In genomic region chr4:173289351-173289725, GRCh38 we compare ENCODE assay signal across 14 cellular contexts. TPM values are rescaled to one million over a fixed set of nuclear protein-coding genes. Genes with fewer than 3 reads are reported as not detected.
DNase-seq lines count a peak whose midpoint lies in the region; ATAC-seq lines count a peak whose summit lies in the region.
"Had no signal": no experiment of that assay in that cellular context is flagged by ENCODE, and none has a peak within 500 bp of the region (broad histone marks: within the 10 kb centered on the region; RNA-seq: fewer than 3 reads in every experiment).

No MANE protein-coding gene starts in this region.

- ATAC-seq in GM18502 (IDR thresholded peaks at IDR 0.05; ENCODE audit: poor library complexity, unreplicated experiment) (peak; percentile 24), HG02759 (IDR thresholded peaks at IDR 0.05; ENCODE audit: unreplicated experiment) (peak; percentile 9), left colon (peak; percentile 14)
- ATAC-seq in activated CD4-positive, CD25-positive, alpha-beta regulatory T cell treated with anti-CD3 and anti-CD28 coated beads, Interleukin-2, amount 50 U/mL, for 24 hours: no peak

- DNase-seq in activated CD4-positive, alpha-beta memory T cell treated with anti-CD3 and anti-CD28 coated beads for 36 hours: no peak
- DNase-seq in left colon (no peak), kidney glomerular epithelial cell (lab: John Stamatoyannopoulos, UW) (no peak), SIG-M5 treated with dmso at 0.1 percent for 504 hours (lab: John Stamatoyannopoulos, UW; ENCODE audit: unreplicated experiment) (no peak)
- DNase-seq: DND-41; H7; NCI-H2081; Peyer's patch; stimulated activated CD4-positive, alpha-beta T cell treated with anti-CD3 and anti-CD28 coated beads, Interleukin-2, amount 100 ng/mL, for 24 hours had no signal

- peaks cover 14% of the 10 kb centered on the region for H3K36me3 Mint-ChIP-seq in activated CD4-positive, alpha-beta memory T cell treated with anti-CD3 and anti-CD28 coated beads for 36 hours

- intact Hi-C loops in activated CD4-positive, alpha-beta memory T cell treated with anti-CD3 and anti-CD28 coated beads for 36 hours (cut with micrococcal nuclease): loop anchor here (1.0 to 10.0 kb wide), 2 partner anchors 12 to 125 kb away; no protein-coding TSS in a partner anchor
- intact Hi-C loops in left colon (cut with DNase I, micrococcal nuclease): no loop called here

- H3K4me1 Mint-ChIP-seq in activated CD4-positive, alpha-beta memory T cell treated with anti-CD3 and anti-CD28 coated beads for 36 hours (ENCODE audit: low read depth): peaks cover 13% of the 10 kb centered on the region

- no peaks in the 10 kb centered on the region for H3K27me3 Mint-ChIP-seq in activated CD4-positive, alpha-beta memory T cell treated with anti-CD3 and anti-CD28 coated beads for 36 hours
- H3K27me3 Mint-ChIP-seq: dendritic cell treated with granulocyte-macrophage colony-stimulating factor and Interleukin-4, amounts not matched to agents 40 ng/mL and 50 ng/mL, for 4 days had no signal

- no peak overlapping the region for H3K27ac Mint-ChIP-seq in activated CD4-positive, alpha-beta memory T cell treated with anti-CD3 and anti-CD28 coated beads for 36 hours
- H3K27ac Mint-ChIP-seq: dendritic cell treated with granulocyte-macrophage colony-stimulating factor and Interleukin-4, amounts not matched to agents 40 ng/mL and 50 ng/mL, for 4 days had no signal

- POLR2A ChIA-PET in activated CD4-positive, alpha-beta memory T cell treated with anti-CD3 and anti-CD28 coated beads for 36 hours (lab: Charles Lee): no interaction called here

- peak overlapping the region; percentile 45 for H3K4me3 Mint-ChIP-seq in activated CD4-positive, alpha-beta memory T cell treated with anti-CD3 and anti-CD28 coated beads for 36 hours
- H3K4me3 Mint-ChIP-seq: dendritic cell treated with granulocyte-macrophage colony-stimulating factor and Interleukin-4, amounts not matched to agents 40 ng/mL and 50 ng/mL, for 4 days; neural crest cell had no signal

- H3K9me3 Mint-ChIP-seq in activated CD4-positive, alpha-beta memory T cell treated with anti-CD3 and anti-CD28 coated beads for 36 hours: peaks cover 29% of the 10 kb centered on the region

- CTCF ChIA-PET in activated CD4-positive, alpha-beta memory T cell treated with anti-CD3 and anti-CD28 coated beads for 36 hours (lab: Charles Lee): interaction anchor here (1.2 to 5.1 kb wide), 7 partner anchors 12 to 276 kb away, joined by 4 to 43 read pairs (median 5); no protein-coding TSS in a partner anchor

RNA-seq across cellular contexts. Expression of gene HMGB2, which starts 44.8 kb away (rescaled TPM):
- 100 to 1,000 TPM; 610 to 614 TPM for total RNA-seq in activated CD4-positive, alpha-beta memory T cell treated with anti-CD3 and anti-CD28 coated beads for 36 hours
- total RNA-seq in left colon: 10 to 100 TPM; 41.5 to 61.3 TPM

Comparison
In these comparisons a context has a peak if more than half of its experiments do, and no peak if none do; other contexts are left out.
1. ATAC-seq: peak in GM18502 (single experiment), HG02759 (single experiment) and left colon (single experiment); none in activated CD4-positive, CD25-positive, alpha-beta regulatory T cell treated with anti-CD3 and anti-CD28 coated beads, Interleukin-2, amount 50 U/mL, for 24 hours (0 of 2).
2. RNA of gene HMGB2, which starts 44.8 kb away (total RNA-seq): 610 to 614 TPM in activated CD4-positive, alpha-beta memory T cell treated with anti-CD3 and anti-CD28 coated beads for 36 hours; 41.5 to 61.3 TPM in left colon; every median in the first group is over 4 times any median in the second.